1 cellular context compared by ENCODE assay signal in the genomic region with DNA sequence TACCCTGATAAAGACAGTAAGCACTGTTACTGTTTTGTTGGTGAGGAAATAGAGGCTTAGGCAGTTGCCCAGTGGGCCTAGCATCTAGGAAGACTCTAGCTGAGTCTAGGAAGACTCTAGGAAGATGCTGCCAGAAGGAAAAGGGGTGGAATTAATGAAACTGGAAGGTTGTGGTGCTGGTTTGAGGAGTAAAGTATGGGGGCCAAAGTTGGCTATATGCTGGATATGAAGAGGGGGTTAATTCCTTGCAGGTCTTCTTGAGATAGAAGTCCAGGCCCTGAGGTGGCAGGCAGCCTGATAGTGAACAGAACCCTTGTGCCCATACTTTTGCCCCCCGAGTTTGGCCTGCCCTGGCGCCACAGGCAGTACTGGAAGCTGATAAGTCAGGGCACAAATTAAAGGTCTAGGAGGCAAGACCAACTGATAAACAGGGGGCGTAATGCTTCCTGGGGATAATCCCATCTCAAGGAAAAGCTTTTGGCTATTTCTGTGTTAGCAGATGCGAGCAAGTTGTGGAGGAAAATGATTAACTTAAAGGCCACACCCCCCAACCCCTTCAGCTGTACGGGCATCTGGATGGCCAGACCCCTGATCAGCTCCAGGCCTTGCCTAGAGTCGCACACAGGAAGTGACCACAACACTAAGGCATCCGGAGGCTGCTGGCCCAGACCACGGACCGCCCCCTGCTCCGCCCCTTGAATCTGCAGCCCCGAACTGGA.
TF ChIP-seq lines count a peak whose summit lies in the region.

No MANE protein-coding gene starts in this region.

TF ChIP-seq in HepG2, 621 proteins besides CTCF, POLR2A, EP300 and RAD21 (continued from another document and continues in another):
- TF ChIP-seq, protein P1, sequence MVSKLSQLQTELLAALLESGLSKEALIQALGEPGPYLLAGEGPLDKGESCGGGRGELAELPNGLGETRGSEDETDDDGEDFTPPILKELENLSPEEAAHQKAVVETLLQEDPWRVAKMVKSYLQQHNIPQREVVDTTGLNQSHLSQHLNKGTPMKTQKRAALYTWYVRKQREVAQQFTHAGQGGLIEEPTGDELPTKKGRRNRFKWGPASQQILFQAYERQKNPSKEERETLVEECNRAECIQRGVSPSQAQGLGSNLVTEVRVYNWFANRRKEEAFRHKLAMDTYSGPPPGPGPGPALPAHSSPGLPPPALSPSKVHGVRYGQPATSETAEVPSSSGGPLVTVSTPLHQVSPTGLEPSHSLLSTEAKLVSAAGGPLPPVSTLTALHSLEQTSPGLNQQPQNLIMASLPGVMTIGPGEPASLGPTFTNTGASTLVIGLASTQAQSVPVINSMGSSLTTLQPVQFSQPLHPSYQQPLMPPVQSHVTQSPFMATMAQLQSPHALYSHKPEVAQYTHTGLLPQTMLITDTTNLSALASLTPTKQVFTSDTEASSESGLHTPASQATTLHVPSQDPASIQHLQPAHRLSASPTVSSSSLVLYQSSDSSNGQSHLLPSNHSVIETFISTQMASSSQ (IDR thresholded peaks at IDR 0.05; ENCODE audit: low read depth) = peak; percentile 87
- TF ChIP-seq, protein P1 (CRISPR knock-in tag; IDR thresholded peaks at IDR 0.05; ENCODE audit: borderline replicate concordance) = peak; percentile 87; the same call in 1 of the 2 replicates
- TF ChIP-seq ZSCAN31 (CRISPR knock-in tag; IDR thresholded peaks at IDR 0.05; ENCODE audit: low read depth) (no peak), KLF16 (CRISPR knock-in tag; IDR thresholded peaks at IDR 0.05) (peak in 1 of 2 experiments; percentile 16; a peak in 1 of 4 replicates), REPIN1 (CRISPR knock-in tag; IDR thresholded peaks at IDR 0.05; ENCODE audit: borderline replicate concordance, low read depth) (no peak), NONO (IDR thresholded peaks at IDR 0.05) (no peak), NONO (CRISPR knock-in tag; conservative IDR thresholded peaks at IDR 0.05) (no peak; the same call in 1 of the 2 replicates), SUZ12 (IDR thresholded peaks at IDR 0.05; ENCODE audit: low read depth, low read length) (no peak), MEIS2 (CRISPR knock-in tag; IDR thresholded peaks at IDR 0.05) (no peak), CAMTA2 (CRISPR knock-in tag; IDR thresholded peaks at IDR 0.05; ENCODE audit: borderline replicate concordance) (no peak), RBAK (CRISPR knock-in tag; IDR thresholded peaks at IDR 0.05) (no peak), U2AF2 (IDR thresholded peaks at IDR 0.05; ENCODE audit: low read depth, low read length) (no peak), POLR2AphosphoS5 (IDR thresholded peaks at IDR 0.05; ENCODE audit: low read depth, low read length) (no peak; the same call in 1 of the 2 replicates), ZFX (CRISPR knock-in tag; IDR thresholded peaks at IDR 0.05; ENCODE audit: low read depth) (peak; percentile 77), JARID2 (CRISPR knock-in tag; IDR thresholded peaks at IDR 0.05; ENCODE audit: insufficient replicate concordance) (no peak), GLI4 (CRISPR knock-in tag; IDR thresholded peaks at IDR 0.05; ENCODE audit: borderline replicate concordance) (no peak), ZBTB42 (CRISPR knock-in tag; IDR thresholded peaks at IDR 0.05) (no peak), PHB2 (IDR thresholded peaks at IDR 0.05; ENCODE audit: partially characterized antibody) (no peak), RARA (CRISPR knock-in tag; IDR thresholded peaks at IDR 0.05) (0 out of 2 replicates have a peak, but pooled peaks have one; percentile 8), ZNF24 (IDR thresholded peaks at IDR 0.05) (no peak)
- TF ChIP-seq, protein P2, sequence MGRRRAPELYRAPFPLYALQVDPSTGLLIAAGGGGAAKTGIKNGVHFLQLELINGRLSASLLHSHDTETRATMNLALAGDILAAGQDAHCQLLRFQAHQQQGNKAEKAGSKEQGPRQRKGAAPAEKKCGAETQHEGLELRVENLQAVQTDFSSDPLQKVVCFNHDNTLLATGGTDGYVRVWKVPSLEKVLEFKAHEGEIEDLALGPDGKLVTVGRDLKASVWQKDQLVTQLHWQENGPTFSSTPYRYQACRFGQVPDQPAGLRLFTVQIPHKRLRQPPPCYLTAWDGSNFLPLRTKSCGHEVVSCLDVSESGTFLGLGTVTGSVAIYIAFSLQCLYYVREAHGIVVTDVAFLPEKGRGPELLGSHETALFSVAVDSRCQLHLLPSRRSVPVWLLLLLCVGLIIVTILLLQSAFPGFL (CRISPR knock-in tag; IDR thresholded peaks at IDR 0.05) = no peak
- TF ChIP-seq, protein P3, sequence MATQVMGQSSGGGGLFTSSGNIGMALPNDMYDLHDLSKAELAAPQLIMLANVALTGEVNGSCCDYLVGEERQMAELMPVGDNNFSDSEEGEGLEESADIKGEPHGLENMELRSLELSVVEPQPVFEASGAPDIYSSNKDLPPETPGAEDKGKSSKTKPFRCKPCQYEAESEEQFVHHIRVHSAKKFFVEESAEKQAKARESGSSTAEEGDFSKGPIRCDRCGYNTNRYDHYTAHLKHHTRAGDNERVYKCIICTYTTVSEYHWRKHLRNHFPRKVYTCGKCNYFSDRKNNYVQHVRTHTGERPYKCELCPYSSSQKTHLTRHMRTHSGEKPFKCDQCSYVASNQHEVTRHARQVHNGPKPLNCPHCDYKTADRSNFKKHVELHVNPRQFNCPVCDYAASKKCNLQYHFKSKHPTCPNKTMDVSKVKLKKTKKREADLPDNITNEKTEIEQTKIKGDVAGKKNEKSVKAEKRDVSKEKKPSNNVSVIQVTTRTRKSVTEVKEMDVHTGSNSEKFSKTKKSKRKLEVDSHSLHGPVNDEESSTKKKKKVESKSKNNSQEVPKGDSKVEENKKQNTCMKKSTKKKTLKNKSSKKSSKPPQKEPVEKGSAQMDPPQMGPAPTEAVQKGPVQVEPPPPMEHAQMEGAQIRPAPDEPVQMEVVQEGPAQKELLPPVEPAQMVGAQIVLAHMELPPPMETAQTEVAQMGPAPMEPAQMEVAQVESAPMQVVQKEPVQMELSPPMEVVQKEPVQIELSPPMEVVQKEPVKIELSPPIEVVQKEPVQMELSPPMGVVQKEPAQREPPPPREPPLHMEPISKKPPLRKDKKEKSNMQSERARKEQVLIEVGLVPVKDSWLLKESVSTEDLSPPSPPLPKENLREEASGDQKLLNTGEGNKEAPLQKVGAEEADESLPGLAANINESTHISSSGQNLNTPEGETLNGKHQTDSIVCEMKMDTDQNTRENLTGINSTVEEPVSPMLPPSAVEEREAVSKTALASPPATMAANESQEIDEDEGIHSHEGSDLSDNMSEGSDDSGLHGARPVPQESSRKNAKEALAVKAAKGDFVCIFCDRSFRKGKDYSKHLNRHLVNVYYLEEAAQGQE (IDR thresholded peaks at IDR 0.05; ENCODE audit: borderline replicate concordance in 1 of 2, low read depth in 1 of 2, low read length in 2 of 2) = no peak
- TF ChIP-seq, protein P4, sequence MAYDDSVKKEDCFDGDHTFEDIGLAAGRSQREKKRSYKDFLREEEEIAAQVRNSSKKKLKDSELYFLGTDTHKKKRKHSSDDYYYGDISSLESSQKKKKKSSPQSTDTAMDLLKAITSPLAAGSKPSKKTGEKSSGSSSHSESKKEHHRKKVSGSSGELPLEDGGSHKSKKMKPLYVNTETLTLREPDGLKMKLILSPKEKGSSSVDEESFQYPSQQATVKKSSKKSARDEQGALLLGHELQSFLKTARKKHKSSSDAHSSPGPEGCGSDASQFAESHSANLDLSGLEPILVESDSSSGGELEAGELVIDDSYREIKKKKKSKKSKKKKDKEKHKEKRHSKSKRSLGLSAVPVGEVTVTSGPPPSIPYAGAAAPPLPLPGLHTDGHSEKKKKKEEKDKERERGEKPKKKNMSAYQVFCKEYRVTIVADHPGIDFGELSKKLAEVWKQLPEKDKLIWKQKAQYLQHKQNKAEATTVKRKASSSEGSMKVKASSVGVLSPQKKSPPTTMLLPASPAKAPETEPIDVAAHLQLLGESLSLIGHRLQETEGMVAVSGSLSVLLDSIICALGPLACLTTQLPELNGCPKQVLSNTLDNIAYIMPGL (CRISPR knock-in tag; IDR thresholded peaks at IDR 0.05; ENCODE audit: borderline replicate concordance in 1 of 2, low read depth in 1 of 2) = 0 out of 4 replicates have a peak, but pooled peaks have one; percentile 21 to 33
- TF ChIP-seq, protein P5, sequence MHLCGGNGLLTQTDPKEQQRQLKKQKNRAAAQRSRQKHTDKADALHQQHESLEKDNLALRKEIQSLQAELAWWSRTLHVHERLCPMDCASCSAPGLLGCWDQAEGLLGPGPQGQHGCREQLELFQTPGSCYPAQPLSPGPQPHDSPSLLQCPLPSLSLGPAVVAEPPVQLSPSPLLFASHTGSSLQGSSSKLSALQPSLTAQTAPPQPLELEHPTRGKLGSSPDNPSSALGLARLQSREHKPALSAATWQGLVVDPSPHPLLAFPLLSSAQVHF (CRISPR knock-in tag; IDR thresholded peaks at IDR 0.05) = no peak
- TF ChIP-seq, protein P6, sequence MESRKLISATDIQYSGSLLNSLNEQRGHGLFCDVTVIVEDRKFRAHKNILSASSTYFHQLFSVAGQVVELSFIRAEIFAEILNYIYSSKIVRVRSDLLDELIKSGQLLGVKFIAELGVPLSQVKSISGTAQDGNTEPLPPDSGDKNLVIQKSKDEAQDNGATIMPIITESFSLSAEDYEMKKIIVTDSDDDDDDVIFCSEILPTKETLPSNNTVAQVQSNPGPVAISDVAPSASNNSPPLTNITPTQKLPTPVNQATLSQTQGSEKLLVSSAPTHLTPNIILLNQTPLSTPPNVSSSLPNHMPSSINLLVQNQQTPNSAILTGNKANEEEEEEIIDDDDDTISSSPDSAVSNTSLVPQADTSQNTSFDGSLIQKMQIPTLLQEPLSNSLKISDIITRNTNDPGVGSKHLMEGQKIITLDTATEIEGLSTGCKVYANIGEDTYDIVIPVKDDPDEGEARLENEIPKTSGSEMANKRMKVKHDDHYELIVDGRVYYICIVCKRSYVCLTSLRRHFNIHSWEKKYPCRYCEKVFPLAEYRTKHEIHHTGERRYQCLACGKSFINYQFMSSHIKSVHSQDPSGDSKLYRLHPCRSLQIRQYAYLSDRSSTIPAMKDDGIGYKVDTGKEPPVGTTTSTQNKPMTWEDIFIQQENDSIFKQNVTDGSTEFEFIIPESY (CRISPR knock-in tag; IDR thresholded peaks at IDR 0.05) = no peak
- TF ChIP-seq, protein P7, sequence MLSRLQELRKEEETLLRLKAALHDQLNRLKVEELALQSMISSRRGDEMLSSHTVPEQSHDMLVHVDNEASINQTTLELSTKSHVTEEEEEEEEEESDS (CRISPR knock-in tag; IDR thresholded peaks at IDR 0.05; ENCODE audit: borderline replicate concordance) = no peak
- TF ChIP-seq, protein P8, sequence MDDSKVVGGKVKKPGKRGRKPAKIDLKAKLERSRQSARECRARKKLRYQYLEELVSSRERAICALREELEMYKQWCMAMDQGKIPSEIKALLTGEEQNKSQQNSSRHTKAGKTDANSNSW (CRISPR knock-in tag; IDR thresholded peaks at IDR 0.05; ENCODE audit: borderline replicate concordance) = no peak
- TF ChIP-seq, protein P9, sequence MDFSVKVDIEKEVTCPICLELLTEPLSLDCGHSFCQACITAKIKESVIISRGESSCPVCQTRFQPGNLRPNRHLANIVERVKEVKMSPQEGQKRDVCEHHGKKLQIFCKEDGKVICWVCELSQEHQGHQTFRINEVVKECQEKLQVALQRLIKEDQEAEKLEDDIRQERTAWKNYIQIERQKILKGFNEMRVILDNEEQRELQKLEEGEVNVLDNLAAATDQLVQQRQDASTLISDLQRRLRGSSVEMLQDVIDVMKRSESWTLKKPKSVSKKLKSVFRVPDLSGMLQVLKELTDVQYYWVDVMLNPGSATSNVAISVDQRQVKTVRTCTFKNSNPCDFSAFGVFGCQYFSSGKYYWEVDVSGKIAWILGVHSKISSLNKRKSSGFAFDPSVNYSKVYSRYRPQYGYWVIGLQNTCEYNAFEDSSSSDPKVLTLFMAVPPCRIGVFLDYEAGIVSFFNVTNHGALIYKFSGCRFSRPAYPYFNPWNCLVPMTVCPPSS (IDR thresholded peaks at IDR 0.05) = no peak
- TF ChIP-seq, protein P10, sequence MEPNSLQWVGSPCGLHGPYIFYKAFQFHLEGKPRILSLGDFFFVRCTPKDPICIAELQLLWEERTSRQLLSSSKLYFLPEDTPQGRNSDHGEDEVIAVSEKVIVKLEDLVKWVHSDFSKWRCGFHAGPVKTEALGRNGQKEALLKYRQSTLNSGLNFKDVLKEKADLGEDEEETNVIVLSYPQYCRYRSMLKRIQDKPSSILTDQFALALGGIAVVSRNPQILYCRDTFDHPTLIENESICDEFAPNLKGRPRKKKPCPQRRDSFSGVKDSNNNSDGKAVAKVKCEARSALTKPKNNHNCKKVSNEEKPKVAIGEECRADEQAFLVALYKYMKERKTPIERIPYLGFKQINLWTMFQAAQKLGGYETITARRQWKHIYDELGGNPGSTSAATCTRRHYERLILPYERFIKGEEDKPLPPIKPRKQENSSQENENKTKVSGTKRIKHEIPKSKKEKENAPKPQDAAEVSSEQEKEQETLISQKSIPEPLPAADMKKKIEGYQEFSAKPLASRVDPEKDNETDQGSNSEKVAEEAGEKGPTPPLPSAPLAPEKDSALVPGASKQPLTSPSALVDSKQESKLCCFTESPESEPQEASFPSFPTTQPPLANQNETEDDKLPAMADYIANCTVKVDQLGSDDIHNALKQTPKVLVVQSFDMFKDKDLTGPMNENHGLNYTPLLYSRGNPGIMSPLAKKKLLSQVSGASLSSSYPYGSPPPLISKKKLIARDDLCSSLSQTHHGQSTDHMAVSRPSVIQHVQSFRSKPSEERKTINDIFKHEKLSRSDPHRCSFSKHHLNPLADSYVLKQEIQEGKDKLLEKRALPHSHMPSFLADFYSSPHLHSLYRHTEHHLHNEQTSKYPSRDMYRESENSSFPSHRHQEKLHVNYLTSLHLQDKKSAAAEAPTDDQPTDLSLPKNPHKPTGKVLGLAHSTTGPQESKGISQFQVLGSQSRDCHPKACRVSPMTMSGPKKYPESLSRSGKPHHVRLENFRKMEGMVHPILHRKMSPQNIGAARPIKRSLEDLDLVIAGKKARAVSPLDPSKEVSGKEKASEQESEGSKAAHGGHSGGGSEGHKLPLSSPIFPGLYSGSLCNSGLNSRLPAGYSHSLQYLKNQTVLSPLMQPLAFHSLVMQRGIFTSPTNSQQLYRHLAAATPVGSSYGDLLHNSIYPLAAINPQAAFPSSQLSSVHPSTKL (CRISPR knock-in tag; IDR thresholded peaks at IDR 0.05) = 0 out of 2 replicates have a peak, but pooled peaks have one; percentile 32
- TF ChIP-seq, protein P11, sequence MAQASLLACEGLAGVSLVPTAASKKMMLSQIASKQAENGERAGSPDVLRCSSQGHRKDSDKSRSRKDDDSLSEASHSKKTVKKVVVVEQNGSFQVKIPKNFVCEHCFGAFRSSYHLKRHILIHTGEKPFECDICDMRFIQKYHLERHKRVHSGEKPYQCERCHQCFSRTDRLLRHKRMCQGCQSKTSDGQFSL (CRISPR knock-in tag; IDR thresholded peaks at IDR 0.05) = no peak
